Comparison of ENCODE assay signal across 8 cellular contexts in genomic region chr16:73048292-73049050, GRCh38. TPM values are rescaled to one million over a fixed set of nuclear protein-coding genes. Genes with fewer than 3 reads are reported as not detected.
A peak's percentile ranks its signal among the peaks of the same experiment; 100 is the strongest.
DNase-seq lines count a peak whose midpoint lies in the region; ATAC-seq lines count a peak whose summit lies in the region.

No MANE protein-coding gene starts in this region.

- no peaks in the 10 kb centered on the region for H3K9me3 ChIP-seq in ES-I3 (ENCODE audit: control insufficient read depth, insufficient read depth, low read length)
- H3K9me3 ChIP-seq in iPS-20b (ENCODE audit: insufficient read depth, low read depth, low read length), result no peaks in the 10 kb centered on the region

- peak overlapping the region; percentile 62 for H3K4me3 ChIP-seq in iPS-20b (ENCODE audit: low read length)

- no peaks in the 10 kb centered on the region for H3K36me3 Mint-ChIP-seq in stimulated activated memory B cell treated with anti-CD40 and anti-IgM and Interleukin-4, amounts not matched to agents 10 μg/mL and 1 μg/mL and 100 μg/mL, for 72 hours
- H3K36me3 Mint-ChIP-seq in activated T-cell treated with anti-CD3 and anti-CD28 coated beads, Interleukin-2, amount 50 U/mL, for 24 hours (ENCODE audit: low read depth), result no peaks in the 10 kb centered on the region

- H3K9me3 Mint-ChIP-seq in stimulated activated memory B cell treated with anti-CD40 and anti-IgM and Interleukin-4, amounts not matched to agents 10 μg/mL and 1 μg/mL and 100 μg/mL, for 72 hours, result no peaks in the 10 kb centered on the region
- no peaks in the 10 kb centered on the region for H3K9me3 Mint-ChIP-seq in activated T-cell treated with anti-CD3 and anti-CD28 coated beads, Interleukin-2, amount 50 U/mL, for 24 hours

- H3K9ac ChIP-seq in ES-I3 (ENCODE audit: low read depth, low read length) (peak overlapping the region; percentile 62), iPS-20b (ENCODE audit: low read depth, low read length) (no peak overlapping the region)

- peak overlapping the region; percentile 67 for H3K4me3 Mint-ChIP-seq in stimulated activated memory B cell treated with anti-CD40 and anti-IgM and Interleukin-4, amounts not matched to agents 10 μg/mL and 1 μg/mL and 100 μg/mL, for 72 hours
- no peak overlapping the region for H3K4me3 Mint-ChIP-seq in activated T-cell treated with anti-CD3 and anti-CD28 coated beads, Interleukin-2, amount 50 U/mL, for 24 hours

- 3 to 7% (median 7%) methylated on average over 43 to 56 of the region's 56 CpGs for WGBS in adipose tissue, 3 donors

- H3K4me1 ChIP-seq in ES-I3 (ENCODE audit: insufficient read depth, low read length), result peaks cover 45% of the 10 kb centered on the region
- H3K4me1 ChIP-seq in iPS-20b (ENCODE audit: insufficient read depth, low read length), result peaks cover 41% of the 10 kb centered on the region

- ATAC-seq in HG03066 (IDR thresholded peaks at IDR 0.05; ENCODE audit: low read depth, unreplicated experiment), result peak; percentile 16
- ATAC-seq in stimulated activated memory B cell treated with anti-CD40 and anti-IgM and Interleukin-4, amounts not matched to agents 10 μg/mL and 1 μg/mL and 100 μg/mL, for 72 hours, result peak; percentile 24

- peaks cover 96% of the 10 kb centered on the region for H3K27me3 ChIP-seq in iPS-20b (ENCODE audit: insufficient read depth, low read length)

- no peak for DNase-seq in activated T-cell treated with anti-CD3 and anti-CD28 coated beads, Interleukin-2, amount 50 U/mL, for 24 hours
- DNase-seq in amniotic stem cell (lab: John Stamatoyannopoulos, UW), result no peak
- no peak for DNase-seq in stimulated activated CD4-positive, alpha-beta T cell treated with anti-CD3 and anti-CD28 coated beads, Interleukin-4, amount 100 ng/mL, for 1 hour

- H3K4me1 Mint-ChIP-seq in stimulated activated memory B cell treated with anti-CD40 and anti-IgM and Interleukin-4, amounts not matched to agents 10 μg/mL and 1 μg/mL and 100 μg/mL, for 72 hours, result peaks cover 24% of the 10 kb centered on the region
- peaks cover 4% of the 10 kb centered on the region for H3K4me1 Mint-ChIP-seq in activated T-cell treated with anti-CD3 and anti-CD28 coated beads, Interleukin-2, amount 50 U/mL, for 24 hours (ENCODE audit: low read depth)

- H3K27ac ChIP-seq in adipose tissue (ENCODE audit: low read depth, low read length), result peak overlapping the region; percentile 31
- H3K27ac ChIP-seq in iPS-20b (ENCODE audit: low read length), result no peak overlapping the region

- H3K27ac Mint-ChIP-seq in stimulated activated memory B cell treated with anti-CD40 and anti-IgM and Interleukin-4, amounts not matched to agents 10 μg/mL and 1 μg/mL and 100 μg/mL, for 72 hours, result peak overlapping the region; percentile 29
- H3K27ac Mint-ChIP-seq in activated T-cell treated with anti-CD3 and anti-CD28 coated beads, Interleukin-2, amount 50 U/mL, for 24 hours, result no peak overlapping the region

- H3K36me3 ChIP-seq in ES-I3 (ENCODE audit: insufficient read depth, low read length) (no peaks in the 10 kb centered on the region), iPS-20b (ENCODE audit: insufficient read depth, low read depth, low read length) (no peaks in the 10 kb centered on the region)

- no peaks in the 10 kb centered on the region for H3K27me3 Mint-ChIP-seq in stimulated activated memory B cell treated with anti-CD40 and anti-IgM and Interleukin-4, amounts not matched to agents 10 μg/mL and 1 μg/mL and 100 μg/mL, for 72 hours
- H3K27me3 Mint-ChIP-seq in activated T-cell treated with anti-CD3 and anti-CD28 coated beads, Interleukin-2, amount 50 U/mL, for 24 hours, result peaks cover 46% of the 10 kb centered on the region

RNA-seq across cellular contexts. Expression of gene ZFHX3, which starts 0.5 kb away (rescaled TPM):
- polyA plus RNA-seq in adipose tissue, result 1 to 10 TPM; 2.0 to 5.4 (median 2.5) TPM
